Comparison of ENCODE assay signal across 16 cellular contexts in genomic region chr11:22151795-22152194, GRCh38. TPM values are rescaled to one million over a fixed set of nuclear protein-coding genes. Genes with fewer than 3 reads are reported as not detected.
DNase-seq lines count a peak whose midpoint lies in the region; ATAC-seq and TF ChIP-seq lines count a peak whose summit lies in the region.
"Had no signal": no experiment of that assay in that cellular context is flagged by ENCODE, and none has a peak within 500 bp of the region (broad histone marks: within the 10 kb centered on the region; RNA-seq: fewer than 3 reads in every experiment).

No MANE protein-coding gene starts in this region.

- ATAC-seq in SK-N-SH treated with all-trans-retinoic acid at 6 μM for 48 hours: no peak
- ATAC-seq: CD8-positive, alpha-beta T cell had no signal

- intact Hi-C loops in posterior vena cava (cut with DNase I): no loop called here

- DNase-seq in NCI-H2227 (lab: John Stamatoyannopoulos, UW; ENCODE audit: unreplicated experiment) (peak; percentile 46), SK-N-DZ (ENCODE audit: low spot score) (peak; percentile 53), posterior vena cava (ENCODE audit: low spot score) (no peak), NCI-H69 (lab: John Stamatoyannopoulos, UW) (no peak)
- DNase-seq in activated CD4-positive, CD25-positive, alpha-beta regulatory T cell (lab: John Stamatoyannopoulos, UW): no peak
- DNase-seq: 8988T; ACHN; Caco-2; Calu3; CD4-positive, alpha-beta T cell; CD8-positive, alpha-beta T cell; DMS79 treated with DMSO at 0.1 percent for 48 hours; GF-D8 had no signal

TF ChIP-seq in SK-N-SH treated with all-trans-retinoic acid at 6 μM for 48 hours, 23 proteins besides CTCF, POLR2A, EP300 and RAD21:
- TF ChIP-seq, protein P1, sequence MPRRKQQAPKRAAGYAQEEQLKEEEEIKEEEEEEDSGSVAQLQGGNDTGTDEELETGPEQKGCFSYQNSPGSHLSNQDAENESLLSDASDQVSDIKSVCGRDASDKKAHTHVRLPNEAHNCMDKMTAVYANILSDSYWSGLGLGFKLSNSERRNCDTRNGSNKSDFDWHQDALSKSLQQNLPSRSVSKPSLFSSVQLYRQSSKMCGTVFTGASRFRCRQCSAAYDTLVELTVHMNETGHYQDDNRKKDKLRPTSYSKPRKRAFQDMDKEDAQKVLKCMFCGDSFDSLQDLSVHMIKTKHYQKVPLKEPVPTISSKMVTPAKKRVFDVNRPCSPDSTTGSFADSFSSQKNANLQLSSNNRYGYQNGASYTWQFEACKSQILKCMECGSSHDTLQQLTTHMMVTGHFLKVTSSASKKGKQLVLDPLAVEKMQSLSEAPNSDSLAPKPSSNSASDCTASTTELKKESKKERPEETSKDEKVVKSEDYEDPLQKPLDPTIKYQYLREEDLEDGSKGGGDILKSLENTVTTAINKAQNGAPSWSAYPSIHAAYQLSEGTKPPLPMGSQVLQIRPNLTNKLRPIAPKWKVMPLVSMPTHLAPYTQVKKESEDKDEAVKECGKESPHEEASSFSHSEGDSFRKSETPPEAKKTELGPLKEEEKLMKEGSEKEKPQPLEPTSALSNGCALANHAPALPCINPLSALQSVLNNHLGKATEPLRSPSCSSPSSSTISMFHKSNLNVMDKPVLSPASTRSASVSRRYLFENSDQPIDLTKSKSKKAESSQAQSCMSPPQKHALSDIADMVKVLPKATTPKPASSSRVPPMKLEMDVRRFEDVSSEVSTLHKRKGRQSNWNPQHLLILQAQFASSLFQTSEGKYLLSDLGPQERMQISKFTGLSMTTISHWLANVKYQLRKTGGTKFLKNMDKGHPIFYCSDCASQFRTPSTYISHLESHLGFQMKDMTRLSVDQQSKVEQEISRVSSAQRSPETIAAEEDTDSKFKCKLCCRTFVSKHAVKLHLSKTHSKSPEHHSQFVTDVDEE (CRISPR knock-in tag; IDR thresholded peaks at IDR 0.05): 0 out of 2 replicates have a peak, but pooled peaks have one; percentile 34
- TF ChIP-seq ESRRG (CRISPR knock-in tag; IDR thresholded peaks at IDR 0.05): no peak
TF ChIP-seq in SK-N-SH treated with all-trans-retinoic acid at 6 μM for 48 hours: peak in this region for 1.

RNA-seq across cellular contexts. Expression of gene ANO5, which starts 41.1 kb away (rescaled TPM):
- 11.6 and 12.9 TPM in 2 replicates for polyA plus RNA-seq in SK-N-DZ (2014; cell fraction: cytosol; rRNA removed)
- polyA plus RNA-seq in SK-N-DZ (2014; cell fraction: nucleus; rRNA removed): 14.1 and 14.8 TPM in 2 replicates
- 1 to 10 TPM; 2.3 to 3.5 TPM for total RNA-seq in posterior vena cava
- total RNA-seq: Caco-2; CD4-positive, alpha-beta T cell; CD8-positive, alpha-beta T cell had no signal
- polyA plus RNA-seq: AG04450, BJ had no signal

Comparison
In these comparisons a context has a peak if more than half of its experiments do, and no peak if none do; other contexts are left out.
1. DNase-seq: peak in NCI-H2227 (single experiment) and SK-N-DZ (single experiment); none in activated CD4-positive, CD25-positive, alpha-beta regulatory T cell (0 of 4), posterior vena cava (single experiment) and NCI-H69 (single experiment).